9 cellular contexts compared by ENCODE assay signal in genomic region chr7:131424219-131424822, GRCh38.
DNase-seq lines count a peak whose midpoint lies in the region; ATAC-seq and TF ChIP-seq lines count a peak whose summit lies in the region.
"Had no signal": no experiment of that assay in that cellular context is flagged by ENCODE, and none has a peak within 500 bp of the region (broad histone marks: within the 10 kb centered on the region; RNA-seq: fewer than 3 reads in every experiment).

No MANE protein-coding gene starts in this region.

- no peaks in the 10 kb centered on the region for H3K27me3 ChIP-seq in kidney epithelial cell (ENCODE audit: control insufficient read depth, insufficient read depth, low read length)
- H3K27me3 ChIP-seq in thyroid gland, result no peaks in the 10 kb centered on the region

- H3K9me3 ChIP-seq in thyroid gland, result no peaks in the 10 kb centered on the region

- TF ChIP-seq CTCF in CD14-positive monocyte (IDR thresholded peaks at IDR 0.05) (peak; percentile 32), MCF 10A (IDR thresholded peaks at IDR 0.05; ENCODE audit: unreplicated experiment) (peak; percentile 60), kidney epithelial cell (IDR thresholded peaks at IDR 0.05; ENCODE audit: insufficient read depth, low read length, poor library complexity, severe bottlenecking) (peak; percentile 49), thyroid gland (IDR thresholded peaks at IDR 0.05) (peak; percentile 27 to 67 (median 54))

- peaks cover 0 to 3% (median 3%) of the 10 kb centered on the region in 3 donors for H3K27me3 Mint-ChIP-seq in CD14-positive monocyte (ENCODE audit: low read depth in 3 of 3)
- no peaks in the 10 kb centered on the region for H3K27me3 Mint-ChIP-seq in MCF 10A (ENCODE audit: insufficient read depth, unreplicated experiment)
- H3K27me3 Mint-ChIP-seq: IgD-negative memory B cell had no signal

- DNase-seq in CD14-positive monocyte (ENCODE audit: low spot score) (no peak), NCI-H524 (lab: John Stamatoyannopoulos, UW) (peak; percentile 1 to 51), MCF 10A (ENCODE audit: unreplicated experiment) (peak; percentile 39), kidney epithelial cell (ENCODE audit: low read depth) (no peak), thyroid gland (no peak), occipital lobe (lab: John Stamatoyannopoulos, UW) (no peak)

- CTCF ChIA-PET in MCF 10A (lab: Yijun Ruan, JAX), result interaction anchor here (0.7 to 1.7 kb wide), 7 partner anchors 9 to 354 kb away, joined by 3 to 6 read pairs (median 3); no protein-coding TSS in a partner anchor

- BruUV-seq in MCF 10A (replicated peaks; lab: Mats Ljungman, UMichigan), result no TSS peak

- H3K9me3 Mint-ChIP-seq in CD14-positive monocyte (no peaks in the 10 kb centered on the region), MCF 10A (ENCODE audit: unreplicated experiment) (no peaks in the 10 kb centered on the region)
- H3K9me3 Mint-ChIP-seq: IgD-negative memory B cell had no signal

- ATAC-seq in GM21723 (IDR thresholded peaks at IDR 0.05; ENCODE audit: unreplicated experiment) (peak; percentile 68), HG03457 (IDR thresholded peaks at IDR 0.05; ENCODE audit: unreplicated experiment) (no peak)

- intact Hi-C loops in CD14-positive monocyte (cut with micrococcal nuclease), result loop anchor here in 1 of 2 donors (10.0 kb wide), 1 partner anchor 320 kb away; no protein-coding TSS in a partner anchor
- intact Hi-C loops in MCF 10A (cut with micrococcal nuclease), result loop anchor here (1.0 to 5.0 kb wide), 3 partner anchors 96 to 442 kb away; no protein-coding TSS in a partner anchor
- intact Hi-C loops in thyroid gland (cut with DNase I), result no loop called here

- TF ChIP-seq POLR2A in thyroid gland (IDR thresholded peaks at IDR 0.05), result no peak

- H3K27ac Mint-ChIP-seq in CD14-positive monocyte, result peak overlapping the region in 1 of 7 donors; percentile 6
- H3K27ac Mint-ChIP-seq in MCF 10A (ENCODE audit: low read depth, unreplicated experiment), result no peak overlapping the region
- H3K27ac Mint-ChIP-seq: IgD-negative memory B cell had no signal

- WGBS in thyroid gland, 2 donors, result 82 to 83% methylated on average over 5 of the region's 5 CpGs

- H3K4me1 ChIP-seq in thyroid gland, result peaks cover 13 to 27% of the 10 kb centered on the region in 2 donors

- H3K36me3 ChIP-seq in kidney epithelial cell (ENCODE audit: control insufficient read depth, insufficient read depth, low read length), result no peaks in the 10 kb centered on the region
- no peaks in the 10 kb centered on the region for H3K36me3 ChIP-seq in thyroid gland

- H3K4me1 Mint-ChIP-seq in CD14-positive monocyte, result no peaks in the 10 kb centered on the region
- peaks cover 6% of the 10 kb centered on the region for H3K4me1 Mint-ChIP-seq in MCF 10A (ENCODE audit: insufficient read depth, unreplicated experiment)

- peak overlapping the region in 1 of 3 donors; percentile 27 for H3K27ac ChIP-seq in thyroid gland

- H3K36me3 Mint-ChIP-seq in CD14-positive monocyte, result peaks cover 35 to 46% of the 10 kb centered on the region in 2 donors
- peaks cover 22% of the 10 kb centered on the region for H3K36me3 Mint-ChIP-seq in MCF 10A (ENCODE audit: insufficient read depth, unreplicated experiment)

- POLR2A ChIA-PET in MCF 10A (lab: Yijun Ruan, JAX), result interaction anchor here (1.2 to 1.5 kb wide), 2 partner anchors 9 to 354 kb away, joined by 4 read pairs; no protein-coding TSS in a partner anchor

- H3K4me3 ChIP-seq in kidney epithelial cell (ENCODE audit: low read depth, low read length) (no peak overlapping the region), thyroid gland (replicated peaks in 1 of 3) (no peak overlapping the region)

- H3K4me3 Mint-ChIP-seq in CD14-positive monocyte (no peak overlapping the region), MCF 10A (ENCODE audit: unreplicated experiment) (no peak overlapping the region)
- H3K4me3 Mint-ChIP-seq: IgD-negative memory B cell had no signal

Comparison
In these comparisons a context has a peak if more than half of its experiments do, and no peak if none do; other contexts are left out.
1. DNase-seq: peak in NCI-H524 (2 of 2) and MCF 10A (single experiment); none in CD14-positive monocyte (single experiment), kidney epithelial cell (single experiment), thyroid gland (0 of 2) and occipital lobe (single experiment).
2. Peak in every context shown above with its lines, with median percentiles within 50 percentile points of each other: CTCF ChIP-seq.